14 cellular contexts compared by ENCODE assay signal in genomic region chr10:131117416-131118212, GRCh38.
DNase-seq lines count a peak whose midpoint lies in the region; TF ChIP-seq lines count a peak whose summit lies in the region.
"Had no signal": no experiment of that assay in that cellular context is flagged by ENCODE, and none has a peak within 500 bp of the region (broad histone marks: within the 10 kb centered on the region; RNA-seq: fewer than 3 reads in every experiment).

No MANE protein-coding gene starts in this region.

- H3K4me3 Mint-ChIP-seq in chondrocyte (ENCODE audit: unreplicated experiment) (no peak overlapping the region), HFFc6 (no peak overlapping the region)
- no peak overlapping the region for H3K4me3 Mint-ChIP-seq in activated naive CD4-positive, alpha-beta T cell treated with anti-CD3 and anti-CD28 coated beads for 36 hours
- H3K4me3 Mint-ChIP-seq: CD8-positive, alpha-beta T cell; GM23338 had no signal

- no peak overlapping the region for H4K91ac ChIP-seq in neuronal stem cell (ENCODE audit: low read depth, low read length, poor library complexity)

- TF ChIP-seq CTCF in chondrocyte (IDR thresholded peaks at IDR 0.05): no peak
- no peak for TF ChIP-seq CTCF in HFFc6 (IDR thresholded peaks at IDR 0.05)

- no peak overlapping the region for H3K27ac Mint-ChIP-seq in chondrocyte (ENCODE audit: unreplicated experiment)
- H3K27ac Mint-ChIP-seq in HFFc6: no peak overlapping the region
- no peak overlapping the region for H3K27ac Mint-ChIP-seq in activated naive CD4-positive, alpha-beta T cell treated with anti-CD3 and anti-CD28 coated beads for 36 hours
- H3K27ac Mint-ChIP-seq: CD8-positive, alpha-beta T cell; GM23338 had no signal

- H3K27ac ChIP-seq in neuronal stem cell (replicated peaks; ENCODE audit: low read length): no peak overlapping the region

- no peaks in the 10 kb centered on the region for H3K27me3 Mint-ChIP-seq in chondrocyte (ENCODE audit: low read depth)
- H3K27me3 Mint-ChIP-seq in HFFc6 (ENCODE audit: insufficient read depth): no peaks in the 10 kb centered on the region
- H3K27me3 Mint-ChIP-seq in activated naive CD4-positive, alpha-beta T cell treated with anti-CD3 and anti-CD28 coated beads for 36 hours (ENCODE audit: low read depth): no peaks in the 10 kb centered on the region

- WGBS in neuronal stem cell (ENCODE audit: extremely low coverage in 2 of 2, insufficient read length in 2 of 2, insufficient replicate concordance in 1 of 2), 2 donors: no CpG with 5 or more reads among the region's 21 CpGs

- peak overlapping the region; percentile 32 for H2BK15ac ChIP-seq in neuronal stem cell (ENCODE audit: low read length)

- H3K36me3 Mint-ChIP-seq in chondrocyte (ENCODE audit: low read depth) (no peaks in the 10 kb centered on the region), HFFc6 (ENCODE audit: low read depth) (no peaks in the 10 kb centered on the region)
- no peaks in the 10 kb centered on the region for H3K36me3 Mint-ChIP-seq in activated naive CD4-positive, alpha-beta T cell treated with anti-CD3 and anti-CD28 coated beads for 36 hours (ENCODE audit: low read depth)
- H3K36me3 Mint-ChIP-seq: CD8-positive, alpha-beta T cell had no signal

- H3K9me3 ChIP-seq in neuronal stem cell (replicated peaks in 1 of 2; ENCODE audit: control insufficient read depth in 2 of 2, insufficient read depth in 1 of 2, low read depth in 1 of 2, low read length in 2 of 2): peaks cover 0 to 4% of the 10 kb centered on the region in 2 donors
- H3K9me3 ChIP-seq: HAP-1 had no signal

- H2BK5ac ChIP-seq in neuronal stem cell (ENCODE audit: low read length): no peak overlapping the region

- no peak overlapping the region for H3K14ac ChIP-seq in neuronal stem cell (ENCODE audit: low read length)

- peak overlapping the region; percentile 48 for H3K23ac ChIP-seq in neuronal stem cell (ENCODE audit: low read depth, low read length, poor library complexity)

- H3K9ac ChIP-seq in neuronal stem cell (ENCODE audit: low read depth, low read length, poor library complexity): no peak overlapping the region

- H3K4ac ChIP-seq in neuronal stem cell (ENCODE audit: low read length): no peak overlapping the region

- H3K4me1 Mint-ChIP-seq in chondrocyte (ENCODE audit: low read depth) (no peaks in the 10 kb centered on the region), HFFc6 (ENCODE audit: low read depth) (no peaks in the 10 kb centered on the region)
- no peaks in the 10 kb centered on the region for H3K4me1 Mint-ChIP-seq in activated naive CD4-positive, alpha-beta T cell treated with anti-CD3 and anti-CD28 coated beads for 36 hours (ENCODE audit: low read depth)

- H3K36me3 ChIP-seq in H7 (replicated peaks; ENCODE audit: control insufficient read depth, insufficient read depth, low read length): no peaks in the 10 kb centered on the region
- H3K36me3 ChIP-seq in neuronal stem cell (replicated peaks in 1 of 2; ENCODE audit: control insufficient read depth in 2 of 2, insufficient read depth in 2 of 2, low read length in 2 of 2): no peaks in the 10 kb centered on the region
- H3K36me3 ChIP-seq: HAP-1 had no signal

- H3K27me3 ChIP-seq in H7 (ENCODE audit: control insufficient read depth, insufficient read depth, low read length): no peaks in the 10 kb centered on the region
- H3K27me3 ChIP-seq in neuronal stem cell (ENCODE audit: control insufficient read depth in 3 of 3, insufficient read depth in 3 of 3, low read depth in 1 of 3, low read length in 3 of 3): no peaks in the 10 kb centered on the region

- no peak overlapping the region for H2AFZ ChIP-seq in neuronal stem cell (ENCODE audit: low read length)
- H2AFZ ChIP-seq: GM23338 had no signal

- intact Hi-C loops in activated naive CD4-positive, alpha-beta T cell treated with anti-CD3 and anti-CD28 coated beads for 36 hours (cut with micrococcal nuclease): no loop called here

- no peak overlapping the region for H4K8ac ChIP-seq in neuronal stem cell (ENCODE audit: low read depth, low read length)

- H3K4me3 ChIP-seq in H7 (ENCODE audit: insufficient read depth, low read depth, low read length) (no peak overlapping the region), neuronal stem cell (ENCODE audit: low read length in 2 of 2) (no peak overlapping the region)
- H3K4me3 ChIP-seq: GM23338, HAP-1 had no signal

- peaks cover 16% of the 10 kb centered on the region for H3K9me3 Mint-ChIP-seq in chondrocyte (ENCODE audit: low read depth)
- H3K9me3 Mint-ChIP-seq in HFFc6: peaks cover 51% of the 10 kb centered on the region
- H3K9me3 Mint-ChIP-seq in activated naive CD4-positive, alpha-beta T cell treated with anti-CD3 and anti-CD28 coated beads for 36 hours: no peaks in the 10 kb centered on the region

- H3K79me1 ChIP-seq in neuronal stem cell (ENCODE audit: low read depth, low read length): no peaks in the 10 kb centered on the region

- peak; percentile 38 for DNase-seq in H7
- DNase-seq in chondrocyte (ENCODE audit: low spot score): peak; percentile 79
- DNase-seq in neuronal stem cell (ENCODE audit: low spot score): no peak
- no peak for DNase-seq in HFFc6
- DNase-seq in activated naive CD4-positive, alpha-beta T cell treated with anti-CD3 and anti-CD28 coated beads for 36 hours: no peak
- no peak for DNase-seq in NCI-H446 treated with DMSO at 0.1 percent for 48 hours (lab: John Stamatoyannopoulos, UW)
- DNase-seq: ACHN; AML-193; Calu3; CD8-positive, alpha-beta T cell; DMS79 treated with DMSO at 0.1 percent for 48 hours; GF-D8 had no signal

- CTCF ChIA-PET in activated naive CD4-positive, alpha-beta T cell treated with anti-CD3 and anti-CD28 coated beads for 36 hours (lab: Charles Lee): no interaction called here

- no peaks in the 10 kb centered on the region for H3K4me1 ChIP-seq in neuronal stem cell (ENCODE audit: control insufficient read depth in 2 of 2, insufficient read depth in 1 of 2, low read depth in 1 of 2, low read length in 2 of 2)
- H3K4me1 ChIP-seq: HAP-1 had no signal

- no peak overlapping the region for H2BK12ac ChIP-seq in neuronal stem cell (ENCODE audit: low read length)

- no peak overlapping the region for H3K4me2 ChIP-seq in neuronal stem cell (ENCODE audit: insufficient read depth, low read length, poor library complexity, severe bottlenecking)
- H3K4me2 ChIP-seq: GM23338 had no signal

- H3K18ac ChIP-seq in neuronal stem cell (ENCODE audit: low read length): no peak overlapping the region

- peak overlapping the region; percentile 41 for H2AK5ac ChIP-seq in neuronal stem cell (ENCODE audit: low read depth, low read length)

- H2BK120ac ChIP-seq in neuronal stem cell (ENCODE audit: low read depth, low read length): no peak overlapping the region

Comparison
In these comparisons a context has a peak if more than half of its experiments do, and no peak if none do; other contexts are left out.
1. DNase-seq: peak in H7 (single experiment) and chondrocyte (single experiment); none in neuronal stem cell (single experiment), HFFc6 (single experiment), activated naive CD4-positive, alpha-beta T cell treated with anti-CD3 and anti-CD28 coated beads for 36 hours (single experiment) and NCI-H446 treated with DMSO at 0.1 percent for 48 hours (single experiment).